ENCODE assay signal across 1 cellular context in genomic region chr6:108582618-108583017, GRCh38.
TF ChIP-seq lines count a peak whose summit lies in the region.

No MANE protein-coding gene starts in this region.

TF ChIP-seq in IMR-90, 13 proteins besides CTCF, POLR2A, EP300 and RAD21 (continued from another document):
- TF ChIP-seq ELK1 (IDR thresholded peaks at IDR 0.05; ENCODE audit: borderline replicate concordance, low read depth, low read length) = no peak
- TF ChIP-seq MXI1 (IDR thresholded peaks at IDR 0.05; ENCODE audit: borderline replicate concordance, low read depth, low read length) = no peak
- no peak for TF ChIP-seq SMC3 (IDR thresholded peaks at IDR 0.05; ENCODE audit: low read depth, low read length)
- no peak for TF ChIP-seq USF2 (IDR thresholded peaks at IDR 0.05; ENCODE audit: low read depth, low read length)
- TF ChIP-seq CHD1 (IDR thresholded peaks at IDR 0.05; ENCODE audit: low read depth, low read length) = no peak
- TF ChIP-seq NFE2L2 (IDR thresholded peaks at IDR 0.05; ENCODE audit: low read depth, low read length) = no peak
